15 cellular contexts compared by ENCODE assay signal in the genomic region with DNA sequence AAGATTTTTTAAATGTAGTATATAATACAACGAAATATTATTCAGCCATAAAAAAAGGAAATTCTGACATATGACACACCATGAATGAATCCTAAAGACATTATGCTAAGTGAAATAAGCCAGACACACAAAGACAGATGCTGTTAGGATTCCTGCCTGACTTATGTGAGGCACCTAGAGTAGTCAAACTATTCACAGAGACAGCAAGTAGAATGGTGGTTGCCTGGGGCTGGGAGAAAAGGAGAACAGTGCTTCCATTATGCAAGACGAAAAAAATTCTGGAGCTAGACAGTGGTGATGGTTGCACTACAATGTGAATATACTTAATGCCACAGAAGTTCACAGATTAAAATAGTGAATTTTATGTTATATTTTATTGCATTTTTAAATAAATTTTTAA.
DNase-seq lines count a peak whose midpoint lies in the region; ATAC-seq and TF ChIP-seq lines count a peak whose summit lies in the region.
"Had no signal": no experiment of that assay in that cellular context is flagged by ENCODE, and none has a peak within 500 bp of the region (broad histone marks: within the 10 kb centered on the region; RNA-seq: fewer than 3 reads in every experiment).

No MANE protein-coding gene starts in this region.

- no peaks in the 10 kb centered on the region for H3K4me1 Mint-ChIP-seq in WTC11
- H3K4me1 Mint-ChIP-seq in activated CD8-positive, alpha-beta T cell treated with anti-CD3 and anti-CD28 coated beads, Interleukin-2, amount 10 ng/mL, durations not matched to agents 7 days and 5 days (ENCODE audit: low read depth), result no peaks in the 10 kb centered on the region
- H3K4me1 Mint-ChIP-seq: B cell had no signal

- peak; percentile 3 for DNase-seq in RPMI7951 (ENCODE audit: low read depth)
- no peak for DNase-seq in WTC11 (ENCODE audit: low spot score)
- DNase-seq in foreskin melanocyte, result peak; percentile 57
- no peak for DNase-seq in NCI-H2227 (lab: John Stamatoyannopoulos, UW; ENCODE audit: unreplicated experiment)
- DNase-seq in activated CD8-positive, alpha-beta T cell treated with anti-CD3 and anti-CD28 coated beads, Interleukin-2, amount 10 ng/mL, durations not matched to agents 7 days and 5 days, result no peak
- DNase-seq in SW480 (ENCODE audit: low spot score), result no peak
- DNase-seq: AML-193; Caco-2; Calu3; CD4-positive, alpha-beta T cell; CD8-positive, alpha-beta T cell; DMS79 treated with DMSO at 0.1 percent for 48 hours; GF-D8 had no signal

- POLR2A ChIA-PET in WTC11 (lab: Charles Lee), result no interaction called here
- POLR2A ChIA-PET in activated CD8-positive, alpha-beta T cell treated with anti-CD3 and anti-CD28 coated beads, Interleukin-2, amount 10 ng/mL, durations not matched to agents 7 days and 5 days (lab: Charles Lee), result no interaction called here

- no peak for ATAC-seq in WTC11
- ATAC-seq in activated CD8-positive, alpha-beta T cell treated with anti-CD3 and anti-CD28 coated beads, Interleukin-2, amount 10 ng/mL, durations not matched to agents 7 days and 5 days, result no peak
- ATAC-seq: A549; CD8-positive, alpha-beta T cell had no signal

- H3K36me3 Mint-ChIP-seq in WTC11, result no peaks in the 10 kb centered on the region
- H3K36me3 Mint-ChIP-seq in activated CD8-positive, alpha-beta T cell treated with anti-CD3 and anti-CD28 coated beads, Interleukin-2, amount 10 ng/mL, durations not matched to agents 7 days and 5 days (ENCODE audit: low read depth), result no peaks in the 10 kb centered on the region
- H3K36me3 Mint-ChIP-seq: CD8-positive, alpha-beta T cell had no signal

- no peak for TF ChIP-seq CTCF in WTC11 (IDR thresholded peaks at IDR 0.05)

- peaks cover 15% of the 10 kb centered on the region for H3K9me3 Mint-ChIP-seq in WTC11
- H3K9me3 Mint-ChIP-seq in activated CD8-positive, alpha-beta T cell treated with anti-CD3 and anti-CD28 coated beads, Interleukin-2, amount 10 ng/mL, durations not matched to agents 7 days and 5 days (ENCODE audit: insufficient read depth), result no peaks in the 10 kb centered on the region

- no peaks in the 10 kb centered on the region; the same call in 1 of the 2 replicates for H3K27me3 Mint-ChIP-seq in WTC11 (ENCODE audit: low read depth)
- H3K27me3 Mint-ChIP-seq in activated CD8-positive, alpha-beta T cell treated with anti-CD3 and anti-CD28 coated beads, Interleukin-2, amount 10 ng/mL, durations not matched to agents 7 days and 5 days (ENCODE audit: low read depth), result no peaks in the 10 kb centered on the region

- CTCF ChIA-PET in WTC11 (lab: Charles Lee), result no interaction called here
- CTCF ChIA-PET in activated CD8-positive, alpha-beta T cell treated with anti-CD3 and anti-CD28 coated beads, Interleukin-2, amount 10 ng/mL, durations not matched to agents 7 days and 5 days (lab: Charles Lee), result no interaction called here

- H3K27ac Mint-ChIP-seq in WTC11, result no peak overlapping the region
- no peak overlapping the region for H3K27ac Mint-ChIP-seq in activated CD8-positive, alpha-beta T cell treated with anti-CD3 and anti-CD28 coated beads, Interleukin-2, amount 10 ng/mL, durations not matched to agents 7 days and 5 days
- H3K27ac Mint-ChIP-seq: B cell; CD4-positive, alpha-beta T cell; CD8-positive, alpha-beta T cell had no signal

- H3K4me3 Mint-ChIP-seq in WTC11, result no peak overlapping the region
- no peak overlapping the region for H3K4me3 Mint-ChIP-seq in activated CD8-positive, alpha-beta T cell treated with anti-CD3 and anti-CD28 coated beads, Interleukin-2, amount 10 ng/mL, durations not matched to agents 7 days and 5 days
- H3K4me3 Mint-ChIP-seq: B cell; CD4-positive, alpha-beta T cell; CD8-positive, alpha-beta T cell had no signal

TF ChIP-seq in WTC11, 78 proteins besides CTCF, POLR2A, EP300 and RAD21:
- TF ChIP-seq HMGA2 (CRISPR knock-in tag; IDR thresholded peaks at IDR 0.05), result peak; percentile 62; the same call in 1 of the 2 replicates
- TF ChIP-seq, protein P1, sequence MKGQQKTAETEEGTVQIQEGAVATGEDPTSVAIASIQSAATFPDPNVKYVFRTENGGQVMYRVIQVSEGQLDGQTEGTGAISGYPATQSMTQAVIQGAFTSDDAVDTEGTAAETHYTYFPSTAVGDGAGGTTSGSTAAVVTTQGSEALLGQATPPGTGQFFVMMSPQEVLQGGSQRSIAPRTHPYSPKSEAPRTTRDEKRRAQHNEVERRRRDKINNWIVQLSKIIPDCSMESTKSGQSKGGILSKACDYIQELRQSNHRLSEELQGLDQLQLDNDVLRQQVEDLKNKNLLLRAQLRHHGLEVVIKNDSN (CRISPR knock-in tag; IDR thresholded peaks at IDR 0.05), result no peak
- TF ChIP-seq, protein P2, sequence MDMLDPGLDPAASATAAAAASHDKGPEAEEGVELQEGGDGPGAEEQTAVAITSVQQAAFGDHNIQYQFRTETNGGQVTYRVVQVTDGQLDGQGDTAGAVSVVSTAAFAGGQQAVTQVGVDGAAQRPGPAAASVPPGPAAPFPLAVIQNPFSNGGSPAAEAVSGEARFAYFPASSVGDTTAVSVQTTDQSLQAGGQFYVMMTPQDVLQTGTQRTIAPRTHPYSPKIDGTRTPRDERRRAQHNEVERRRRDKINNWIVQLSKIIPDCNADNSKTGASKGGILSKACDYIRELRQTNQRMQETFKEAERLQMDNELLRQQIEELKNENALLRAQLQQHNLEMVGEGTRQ (CRISPR knock-in tag; IDR thresholded peaks at IDR 0.05), result no peak
- TF ChIP-seq NR1H2 (CRISPR knock-in tag; IDR thresholded peaks at IDR 0.05), result no peak
- no peak for TF ChIP-seq GRHL2 (CRISPR knock-in tag; IDR thresholded peaks at IDR 0.05; ENCODE audit: insufficient replicate concordance, severe bottlenecking)

Comparison
In these comparisons a context has a peak if more than half of its experiments do, and no peak if none do; other contexts are left out.
1. DNase-seq: peak in RPMI7951 (single experiment) and foreskin melanocyte (single experiment); none in WTC11 (single experiment), NCI-H2227 (single experiment), activated CD8-positive, alpha-beta T cell treated with anti-CD3 and anti-CD28 coated beads, Interleukin-2, amount 10 ng/mL, durations not matched to agents 7 days and 5 days (single experiment) and SW480 (single experiment).